In genomic region chr3:47362704-47363103, GRCh38 we compare ENCODE assay signal across 10 cellular contexts. TPM values are rescaled to one million over a fixed set of nuclear protein-coding genes. Genes with fewer than 3 reads are reported as not detected.
DNase-seq lines count a peak whose midpoint lies in the region; TF ChIP-seq lines count a peak whose summit lies in the region.
"Had no signal": no experiment of that assay in that cellular context is flagged by ENCODE, and none has a peak within 500 bp of the region (broad histone marks: within the 10 kb centered on the region; RNA-seq: fewer than 3 reads in every experiment).

No MANE protein-coding gene starts in this region.

- intact Hi-C loops in uterus (cut with DNase I; ENCODE audit: low total_unique reads), result no loop called here

- H3K4me1 ChIP-seq in DOHH2 (ENCODE audit: control insufficient read depth, low read length) (peaks cover 12% of the 10 kb centered on the region), neutrophil (ENCODE audit: control insufficient read depth in 1 of 2, insufficient read depth in 1 of 2, low read depth in 1 of 2, low read length in 1 of 2) (peaks cover 58 to 62% of the 10 kb centered on the region in 2 experiments), uterus (no peaks in the 10 kb centered on the region)
- H3K4me1 ChIP-seq: thyroid gland had no signal

- peak overlapping the region; percentile 51 for H3K4me2 ChIP-seq in DOHH2 (ENCODE audit: low read length)

- H3K27ac ChIP-seq in DOHH2 (ENCODE audit: low read depth, low read length), result no peak overlapping the region
- peak overlapping the region; percentile 93 for H3K27ac ChIP-seq in neutrophil
- peak overlapping the region in 1 of 2 donors; percentile 15 for H3K27ac ChIP-seq in uterus
- no peak overlapping the region for H3K27ac ChIP-seq in WERI-Rb-1
- H3K27ac ChIP-seq: GM23248, thyroid gland had no signal

- no peak for TF ChIP-seq POLR2A in uterus (IDR thresholded peaks at IDR 0.05)

- H3K27me3 ChIP-seq in DOHH2 (ENCODE audit: control insufficient read depth, low read length) (no peaks in the 10 kb centered on the region), neutrophil (no peaks in the 10 kb centered on the region), uterus (no peaks in the 10 kb centered on the region), WERI-Rb-1 (ENCODE audit: insufficient read depth, low read depth, severe bottlenecking) (no peaks in the 10 kb centered on the region)
- H3K27me3 ChIP-seq: thyroid gland had no signal

- no peaks in the 10 kb centered on the region for H4K20me1 ChIP-seq in DOHH2 (ENCODE audit: control insufficient read depth, insufficient read depth, low read depth, low read length)

- peaks cover 16% of the 10 kb centered on the region for H3K9me3 ChIP-seq in DOHH2 (ENCODE audit: control insufficient read depth, insufficient read depth, low read length)
- no peaks in the 10 kb centered on the region for H3K9me3 ChIP-seq in neutrophil
- H3K9me3 ChIP-seq in uterus, result no peaks in the 10 kb centered on the region
- H3K9me3 ChIP-seq in WERI-Rb-1 (ENCODE audit: severe bottlenecking), result peaks cover 8% of the 10 kb centered on the region
- H3K9me3 ChIP-seq: thyroid gland had no signal

- no peaks in the 10 kb centered on the region for H3K9me2 ChIP-seq in DOHH2 (replicated peaks; ENCODE audit: control insufficient read depth, low read length)

- no peaks in the 10 kb centered on the region for H3F3A ChIP-seq in DOHH2 (ENCODE audit: control insufficient read depth, insufficient read depth)

- H3K4me3 ChIP-seq in DOHH2 (ENCODE audit: low read length) (peak overlapping the region; percentile 50), neutrophil (ENCODE audit: low read depth in 1 of 2, low read length in 1 of 2) (peak overlapping the region; percentile 26 to 28), uterus (no peak overlapping the region), WERI-Rb-1 (ENCODE audit: low read depth, low read length) (no peak overlapping the region)
- H3K4me3 ChIP-seq: GM23248, thyroid gland had no signal

- H3K79me2 ChIP-seq in DOHH2 (ENCODE audit: control insufficient read depth, low read length), result no peaks in the 10 kb centered on the region

- no peak for TF ChIP-seq CTCF in DOHH2 (IDR thresholded peaks at IDR 0.05; ENCODE audit: low read depth, low read length, poor library complexity, severe bottlenecking)
- TF ChIP-seq CTCF in neutrophil (IDR thresholded peaks at IDR 0.05), result no peak
- TF ChIP-seq CTCF in uterus (IDR thresholded peaks at IDR 0.05), result no peak
- no peak for TF ChIP-seq CTCF in WERI-Rb-1 (IDR thresholded peaks at IDR 0.05; ENCODE audit: low read depth, low read length)

- DNase-seq in NOMO-1 treated with DMSO at 0.1 percent for 48 hours (lab: John Stamatoyannopoulos, UW; ENCODE audit: unreplicated experiment), result peak; percentile 49
- peak; percentile 31 for DNase-seq in central memory CD4-positive, alpha-beta T cell
- DNase-seq in uterus, result no peak
- DNase-seq in WERI-Rb-1, result no peak
- no peak for DNase-seq in NCI-H524 (lab: John Stamatoyannopoulos, UW)
- DNase-seq: GM23248; stimulated activated CD4-positive, alpha-beta T cell treated with anti-CD3 and anti-CD28 coated beads, Interleukin-2, amount 100 ng/mL, for 48 hours; thyroid gland had no signal

- no peaks in the 10 kb centered on the region; the same call in 1 of the 2 replicates for H3K36me3 ChIP-seq in DOHH2 (ENCODE audit: control insufficient read depth, low read length)
- H3K36me3 ChIP-seq in neutrophil, result no peaks in the 10 kb centered on the region
- no peaks in the 10 kb centered on the region for H3K36me3 ChIP-seq in uterus
- H3K36me3 ChIP-seq in WERI-Rb-1, result no peaks in the 10 kb centered on the region
- H3K36me3 ChIP-seq: thyroid gland had no signal

RNA-seq across cellular contexts. Expression of gene PTPN23, which starts 18.1 kb away (rescaled TPM):
- total RNA-seq in uterus, result 10 to 100 TPM in 2 of 4 donors, 1 to 10 TPM in 2; 5.1 to 51.6 (median 16.2) TPM

Comparison
In these comparisons a context has a peak if more than half of its experiments do, and no peak if none do; other contexts are left out.
1. H3K4me3 ChIP-seq: peak in DOHH2 (single experiment) and neutrophil (2 of 2); none in uterus (0 of 2) and WERI-Rb-1 (single experiment).
2. DNase-seq: peak in NOMO-1 treated with DMSO at 0.1 percent for 48 hours (single experiment) and central memory CD4-positive, alpha-beta T cell (single experiment); none in uterus (0 of 2), WERI-Rb-1 (single experiment) and NCI-H524 (0 of 2).